8 cellular contexts compared by ENCODE assay signal in genomic region chr7:148084138-148084537, GRCh38.
DNase-seq lines count a peak whose midpoint lies in the region; ATAC-seq and TF ChIP-seq lines count a peak whose summit lies in the region.

No MANE protein-coding gene starts in this region.

- H3K27me3 ChIP-seq in SK-N-SH (ENCODE audit: insufficient read depth), result no peaks in the 10 kb centered on the region
- no peaks in the 10 kb centered on the region for H3K27me3 ChIP-seq in naive thymus-derived CD4-positive, alpha-beta T cell (ENCODE audit: control insufficient read depth in 2 of 2, insufficient read depth in 2 of 2, low read length in 2 of 2)

- DNase-seq in DMS114 treated with DMSO at 0.1 percent for 48 hours (lab: John Stamatoyannopoulos, UW; ENCODE audit: unreplicated experiment), result peak; percentile 25
- peak; percentile 82 for DNase-seq in NCI-H1092 (lab: John Stamatoyannopoulos, UW)
- peak; percentile 77 for DNase-seq in SK-N-SH
- DNase-seq in fibroblast of the aortic adventitia (ENCODE audit: low read depth), result peak; percentile 29
- DNase-seq in osteocyte (ENCODE audit: extremely low spot score, unreplicated experiment), result no peak
- DNase-seq in KG1 (lab: John Stamatoyannopoulos, UW), result no peak
- no peak for DNase-seq in naive thymus-derived CD4-positive, alpha-beta T cell

- H4K20me1 ChIP-seq in SK-N-SH (ENCODE audit: insufficient read depth), result no peaks in the 10 kb centered on the region

- H3K4me1 ChIP-seq in SK-N-SH (ENCODE audit: control insufficient read depth in 1 of 2, insufficient read depth in 2 of 2, low read depth in 1 of 2, low read length in 1 of 2), result peaks cover 9 to 14% of the 10 kb centered on the region in 2 experiments; a peak in 3 of 4 replicates
- H3K4me1 ChIP-seq in naive thymus-derived CD4-positive, alpha-beta T cell (ENCODE audit: control insufficient read depth in 2 of 2, insufficient read depth in 2 of 2, low read length in 2 of 2), result no peaks in the 10 kb centered on the region

- H3K27ac ChIP-seq in SK-N-SH (ENCODE audit: low read depth in 2 of 2, low read length in 1 of 2), result peak overlapping the region; percentile 48 to 58; a peak in 3 of 4 replicates
- H3K27ac ChIP-seq in naive thymus-derived CD4-positive, alpha-beta T cell (ENCODE audit: low read depth, low read length), result no peak overlapping the region

- 5% methylated on average over 3 of the region's 3 CpGs for WGBS in SK-N-SH (ENCODE audit: low lambda C conversion rate)

- peaks cover 9% of the 10 kb centered on the region for H3K9me3 Mint-ChIP-seq in osteocyte (ENCODE audit: unreplicated experiment)
- H3K9me3 Mint-ChIP-seq in naive thymus-derived CD4-positive, alpha-beta T cell, result peaks cover 0 to 6% (median 0%) of the 10 kb centered on the region in 11 donors

- no peak overlapping the region for H3K4me3 ChIP-seq in SK-N-SH (ENCODE audit: low read depth in 2 of 2, low read length in 1 of 2)
- H3K4me3 ChIP-seq in fibroblast of the aortic adventitia (ENCODE audit: low read depth, low read length), result no peak overlapping the region
- H3K4me3 ChIP-seq in naive thymus-derived CD4-positive, alpha-beta T cell (ENCODE audit: low read length), result no peak overlapping the region

- H3K9me3 ChIP-seq in SK-N-SH, result peaks cover 13% of the 10 kb centered on the region
- H3K9me3 ChIP-seq in naive thymus-derived CD4-positive, alpha-beta T cell (ENCODE audit: control insufficient read depth in 2 of 3, low read length in 3 of 3), result no peaks in the 10 kb centered on the region

- TF ChIP-seq CTCF in SK-N-SH (IDR thresholded peaks at IDR 0.05) (peak; percentile 98), fibroblast of the aortic adventitia (IDR thresholded peaks at IDR 0.05; ENCODE audit: insufficient read depth, low read length) (peak; percentile 15), osteocyte (IDR thresholded peaks at IDR 0.05) (peak; percentile 86)

- peaks cover 7% of the 10 kb centered on the region for H3F3A ChIP-seq in SK-N-SH (replicated peaks; ENCODE audit: insufficient read depth)

- H3K9me2 ChIP-seq in SK-N-SH, result no peaks in the 10 kb centered on the region

- CTCF ChIA-PET in SK-N-SH (lab: Yijun Ruan, JAX), result interaction anchor here (0.9 to 5.8 kb wide), 8 partner anchors 11 to 1968 kb away, joined by 3 to 47 read pairs (median 8); partner anchors contain the start of gene CNTNAP2
- CTCF ChIA-PET in naive thymus-derived CD4-positive, alpha-beta T cell (lab: Charles Lee), result no interaction called here

- H3K9ac ChIP-seq in SK-N-SH, result peak overlapping the region; percentile 26; the same call in 1 of the 2 replicates

- intact Hi-C loops in naive thymus-derived CD4-positive, alpha-beta T cell (cut with micrococcal nuclease), result loop anchor here in 1 of 2 donors (5.0 kb wide), 1 partner anchor 837 kb away; no protein-coding TSS in a partner anchor

- peak in 1 of 2 experiments; percentile 87; a peak in 2 of 4 replicates for TF ChIP-seq EP300 in SK-N-SH (IDR thresholded peaks at IDR 0.05; ENCODE audit: borderline replicate concordance in 1 of 2, low read depth in 1 of 2, low read length in 1 of 2)

- peak overlapping the region; percentile 60 for H2AFZ ChIP-seq in SK-N-SH (ENCODE audit: low read depth)

- H3K27me3 Mint-ChIP-seq in osteocyte (ENCODE audit: unreplicated experiment), result no peaks in the 10 kb centered on the region
- peaks cover 4 to 55% (median 19%) of the 10 kb centered on the region in 5 donors for H3K27me3 Mint-ChIP-seq in naive thymus-derived CD4-positive, alpha-beta T cell

- peaks cover 3 to 7% of the 10 kb centered on the region in 2 experiments for H3K36me3 ChIP-seq in SK-N-SH (replicated peaks in 1 of 2; ENCODE audit: control insufficient read depth in 1 of 2, insufficient read depth in 2 of 2, low read length in 1 of 2)
- H3K36me3 ChIP-seq in naive thymus-derived CD4-positive, alpha-beta T cell (ENCODE audit: control insufficient read depth in 2 of 3, insufficient read depth in 3 of 3, low read length in 3 of 3), result no peaks in the 10 kb centered on the region

- H3K36me3 Mint-ChIP-seq in osteocyte (ENCODE audit: unreplicated experiment), result no peaks in the 10 kb centered on the region
- H3K36me3 Mint-ChIP-seq in naive thymus-derived CD4-positive, alpha-beta T cell, result no peaks in the 10 kb centered on the region

- ATAC-seq in GM21526 (IDR thresholded peaks at IDR 0.05; ENCODE audit: low FRiP score, unreplicated experiment), result peak; percentile 59
- ATAC-seq in naive thymus-derived CD4-positive, alpha-beta T cell, result no peak

- no peak overlapping the region for H3K4me3 Mint-ChIP-seq in osteocyte (ENCODE audit: unreplicated experiment)
- H3K4me3 Mint-ChIP-seq in naive thymus-derived CD4-positive, alpha-beta T cell, result no peak overlapping the region

- no peak overlapping the region; the same call in 1 of the 2 replicates for H3K4me2 ChIP-seq in SK-N-SH

- no peak overlapping the region for H3K27ac Mint-ChIP-seq in osteocyte (ENCODE audit: unreplicated experiment)
- H3K27ac Mint-ChIP-seq in naive thymus-derived CD4-positive, alpha-beta T cell, result no peak overlapping the region

- H3K79me2 ChIP-seq in SK-N-SH (ENCODE audit: insufficient read depth), result no peaks in the 10 kb centered on the region

- peak; percentile 100 for TF ChIP-seq RAD21 in SK-N-SH (IDR thresholded peaks at IDR 0.05; ENCODE audit: low read length)

- POLR2A ChIA-PET in SK-N-SH (lab: Yijun Ruan, JAX), result no interaction called here
- POLR2A ChIA-PET in naive thymus-derived CD4-positive, alpha-beta T cell (lab: Charles Lee), result no interaction called here

- peaks cover 10% of the 10 kb centered on the region for H3K4me1 Mint-ChIP-seq in osteocyte (ENCODE audit: unreplicated experiment)
- no peaks in the 10 kb centered on the region for H3K4me1 Mint-ChIP-seq in naive thymus-derived CD4-positive, alpha-beta T cell

TF ChIP-seq in SK-N-SH, 30 proteins besides CTCF, POLR2A, EP300 and RAD21 (continues in another document):
- 0 out of 2 replicates have a peak, but pooled peaks have one; percentile 18 for TF ChIP-seq TCF12 (IDR thresholded peaks at IDR 0.05)
- peak; percentile 73 for TF ChIP-seq CHD2 (IDR thresholded peaks at IDR 0.05; ENCODE audit: low read length, partially characterized antibody)
- TF ChIP-seq USF2 (IDR thresholded peaks at IDR 0.05; ENCODE audit: borderline replicate concordance, low read depth, low read length), result no peak
- TF ChIP-seq RCOR1 (IDR thresholded peaks at IDR 0.05; ENCODE audit: low read length), result peak; percentile 79
- TF ChIP-seq TAF1 (IDR thresholded peaks at IDR 0.05; ENCODE audit: borderline replicate concordance, low read depth, low read length), result no peak
- TF ChIP-seq REST (IDR thresholded peaks at IDR 0.05; ENCODE audit: low read depth, low read length), result no peak
- TF ChIP-seq USF1 (IDR thresholded peaks at IDR 0.05; ENCODE audit: borderline replicate concordance, low read depth), result no peak
- TF ChIP-seq RFX5 (IDR thresholded peaks at IDR 0.05; ENCODE audit: low read length), result peak; percentile 68; the same call in 1 of the 2 replicates
- peak; percentile 75; the same call in 1 of the 2 replicates for TF ChIP-seq FOXJ3 (CRISPR knock-in tag; IDR thresholded peaks at IDR 0.05)
- peak; percentile 99 for TF ChIP-seq SMC3 (IDR thresholded peaks at IDR 0.05; ENCODE audit: low read depth, low read length)
- TF ChIP-seq EZH2phosphoT487 (IDR thresholded peaks at IDR 0.05; ENCODE audit: borderline replicate concordance, low read depth), result no peak
- TF ChIP-seq GATA2 (CRISPR knock-in tag; IDR thresholded peaks at IDR 0.05), result peak; percentile 68

Comparison
In these comparisons a context has a peak if more than half of its experiments do, and no peak if none do; other contexts are left out.
1. DNase-seq: peak in DMS114 treated with DMSO at 0.1 percent for 48 hours (single experiment), NCI-H1092 (single experiment), SK-N-SH (single experiment) and fibroblast of the aortic adventitia (single experiment); none in osteocyte (single experiment), KG1 (single experiment) and naive thymus-derived CD4-positive, alpha-beta T cell (0 of 9).
2. CTCF ChIP-seq: peak in every context shown above with its lines; median percentile 98 in SK-N-SH; 86 in osteocyte; 15 in fibroblast of the aortic adventitia.